14 cellular contexts compared by ENCODE assay signal in the genomic region with DNA sequence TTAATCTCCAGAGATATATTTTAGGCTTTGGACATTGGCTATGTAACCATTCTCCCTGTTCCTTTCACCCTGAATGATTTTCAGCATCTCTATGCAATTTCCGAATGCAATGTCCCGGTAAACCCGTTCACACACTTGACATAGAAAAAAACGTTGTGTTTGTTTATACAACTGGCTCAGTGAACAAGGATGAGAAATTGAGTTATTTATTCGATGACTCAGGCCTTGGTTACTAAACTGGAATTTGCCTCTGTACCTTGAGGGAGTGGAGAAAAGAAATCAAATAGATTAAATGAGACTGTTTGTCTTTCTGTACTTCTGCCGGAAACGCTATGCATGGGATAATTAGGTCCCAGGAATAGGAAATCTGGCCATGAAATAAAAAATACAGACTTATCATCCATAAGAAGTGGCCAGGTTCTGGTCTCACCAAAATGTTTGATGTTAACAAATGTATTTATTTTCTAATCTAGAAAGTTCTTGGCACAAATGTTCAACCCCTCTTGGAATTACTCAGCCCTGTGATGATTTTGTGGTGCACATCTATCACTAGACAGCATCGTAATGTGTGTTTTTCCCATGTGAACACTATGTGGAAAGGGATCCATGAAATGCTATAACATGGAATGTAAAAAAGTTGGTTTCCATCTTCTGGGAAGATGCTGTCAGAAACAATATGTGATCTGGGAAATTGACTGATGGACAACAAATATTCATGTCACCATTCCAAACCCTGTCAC.
DNase-seq lines count a peak whose midpoint lies in the region; ATAC-seq and TF ChIP-seq lines count a peak whose summit lies in the region.
"Had no signal": no experiment of that assay in that cellular context is flagged by ENCODE, and none has a peak within 500 bp of the region (broad histone marks: within the 10 kb centered on the region; RNA-seq: fewer than 3 reads in every experiment).

No MANE protein-coding gene starts in this region.

- DNase-seq in AG20443 (ENCODE audit: low spot score) (peak; percentile 17), HS-27A (ENCODE audit: low read depth) (peak; percentile 27), astrocyte of the spinal cord (ENCODE audit: low read depth, low spot score) (peak; percentile 58), kidney glomerular epithelial cell (lab: John Stamatoyannopoulos, UW) (peak; percentile 92), H7 (no peak), DMS114 treated with DMSO at 0.1 percent for 48 hours (lab: John Stamatoyannopoulos, UW; ENCODE audit: unreplicated experiment) (no peak), head of caudate nucleus (no peak)
- DNase-seq: activated B cell treated with CpG ODN at 0.5 μM for 24 hours; activated effector memory CD4-positive, alpha-beta T cell treated with Interleukin-2 at 50 U/mL for 16 hours; hippocampal formation; NCI-H1694; Right ventricle myocardium superior had no signal

- H3K27me3 ChIP-seq in H7 (ENCODE audit: control insufficient read depth, insufficient read depth, low read length): no peaks in the 10 kb centered on the region
- H3K27me3 ChIP-seq: tibial nerve had no signal

- in situ Hi-C loops in astrocyte of the spinal cord (cut with HindIII; ENCODE audit: low sequenced_read_pairs): no loop called here

- TF ChIP-seq CTCF in astrocyte of the spinal cord (IDR thresholded peaks at IDR 0.05; ENCODE audit: low read depth, low read length): no peak

- no peak overlapping the region for H3K4me3 ChIP-seq in astrocyte of the spinal cord (ENCODE audit: low read depth, low read length)
- no peak overlapping the region for H3K4me3 ChIP-seq in H7 (ENCODE audit: insufficient read depth, low read depth, low read length)
- H3K4me3 ChIP-seq: tibial nerve had no signal

- ATAC-seq in HG03460 (IDR thresholded peaks at IDR 0.05; ENCODE audit: unreplicated experiment): no peak

- intact Hi-C loops in head of caudate nucleus (cut with DNase I): no loop called here

- no peaks in the 10 kb centered on the region for H3K36me3 ChIP-seq in H7 (replicated peaks; ENCODE audit: control insufficient read depth, insufficient read depth, low read length)
- H3K36me3 ChIP-seq: tibial nerve had no signal

Comparison
In these comparisons a context has a peak if more than half of its experiments do, and no peak if none do; other contexts are left out.
1. DNase-seq: peak in AG20443 (single experiment), HS-27A (single experiment), astrocyte of the spinal cord (single experiment) and kidney glomerular epithelial cell (single experiment); none in H7 (single experiment), DMS114 treated with DMSO at 0.1 percent for 48 hours (single experiment) and head of caudate nucleus (0 of 42).